8 cellular contexts compared by ENCODE assay signal in the genomic region with DNA sequence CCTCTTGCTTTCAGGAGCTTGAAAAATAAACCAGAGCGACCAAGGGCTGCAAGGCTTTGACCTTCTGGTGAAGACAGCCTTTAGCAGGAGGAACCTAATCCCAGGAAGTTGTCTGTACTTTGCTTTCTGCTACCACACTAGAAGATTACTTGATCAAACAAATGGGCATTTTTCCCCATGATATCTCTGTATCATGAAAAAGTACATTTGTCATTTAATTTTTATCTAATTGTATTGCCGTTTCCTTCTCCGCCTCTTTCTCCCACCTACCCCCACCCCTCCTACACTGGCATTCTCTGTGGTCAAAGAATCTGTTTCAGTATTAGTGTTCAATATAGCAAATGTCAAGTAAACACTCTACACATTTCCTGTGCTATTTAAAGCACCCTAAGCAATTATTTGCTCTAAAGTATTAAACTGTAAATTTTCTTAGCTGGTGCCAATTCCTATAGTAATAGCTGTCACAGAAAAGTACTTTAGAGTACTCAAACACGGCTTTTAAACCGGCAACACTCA. TPM values are rescaled to one million over a fixed set of nuclear protein-coding genes. Genes with fewer than 3 reads are reported as not detected.
DNase-seq lines count a peak whose midpoint lies in the region; ATAC-seq, FAIRE-seq and TF ChIP-seq lines count a peak whose summit lies in the region.

No MANE protein-coding gene starts in this region.

- FAIRE-seq in GM12891 (lab: Jason Lieb, UNC), result peak; percentile 77
- no peak for FAIRE-seq in D721Med (lab: Jason Lieb, UNC)

- peak overlapping the region; percentile 70 to 78 for H3K4me3 Mint-ChIP-seq in effector memory CD8-positive, alpha-beta T cell

- H3K9me3 Mint-ChIP-seq in effector memory CD8-positive, alpha-beta T cell, result no peaks in the 10 kb centered on the region

- peaks cover 39 to 69% of the 10 kb centered on the region in 2 donors for H3K4me1 Mint-ChIP-seq in effector memory CD8-positive, alpha-beta T cell (ENCODE audit: low read depth in 2 of 2)

- H3K27ac Mint-ChIP-seq in effector memory CD8-positive, alpha-beta T cell, result peak overlapping the region; percentile 90 to 91

- peaks cover 38% of the 10 kb centered on the region for H3K36me3 Mint-ChIP-seq in effector memory CD8-positive, alpha-beta T cell (ENCODE audit: insufficient read depth)

- no peak for TF ChIP-seq POLR2A in GM12891 (IDR thresholded peaks at IDR 0.05; ENCODE audit: low read depth, low read length)

- H3K27me3 Mint-ChIP-seq in effector memory CD8-positive, alpha-beta T cell, result no peaks in the 10 kb centered on the region

- TF ChIP-seq CTCF in D721Med (IDR thresholded peaks at IDR 0.05; ENCODE audit: insufficient read depth, missing control alignments), result no peak

- DNase-seq in GM12891 (ENCODE audit: insufficient read length, low spot score), result peak; percentile 27
- peak; percentile 36 for DNase-seq in HT-29 (ENCODE audit: low spot score)
- peak in 1 of 3 experiments; percentile 33 for DNase-seq in effector memory CD8-positive, alpha-beta T cell
- no peak for DNase-seq in NCI-H2196 (lab: John Stamatoyannopoulos, UW; ENCODE audit: unreplicated experiment)
- DNase-seq in D721Med (ENCODE audit: insufficient read length, low spot score), result no peak
- no peak for DNase-seq in activated CD8-positive, alpha-beta memory T cell treated with anti-CD3 and anti-CD28 coated beads, Interleukin-2, amount 50 U/mL, for 48 hours
- no peak for DNase-seq in GM03348 (ENCODE audit: low spot score)

- ATAC-seq in GM21447 (IDR thresholded peaks at IDR 0.05; ENCODE audit: unreplicated experiment), result peak; percentile 99
- peak; percentile 83 for ATAC-seq in effector memory CD8-positive, alpha-beta T cell (replicated peaks)

TF ChIP-seq in GM12891, 5 proteins besides CTCF, POLR2A, EP300 and RAD21:
- TF ChIP-seq TAF1 (IDR thresholded peaks at IDR 0.05; ENCODE audit: low read depth, low read length), result no peak
- no peak for TF ChIP-seq PAX5 (IDR thresholded peaks at IDR 0.05; ENCODE audit: insufficient read depth, low read length, severe bottlenecking)
- no peak for TF ChIP-seq POLR2AphosphoS5 (IDR thresholded peaks at IDR 0.05; ENCODE audit: low read depth, low read length)
- TF ChIP-seq SPI1 (IDR thresholded peaks at IDR 0.05; ENCODE audit: low read depth, low read length), result no peak

RNA-seq across cellular contexts. Expression of a gene that starts 29.7 kb away (rescaled TPM):
- 14.3 TPM for polyA plus RNA-seq in GM12891 (2012; ENCODE audit: low read depth, missing spikeins)
- 33.2 and 39.1 TPM in 2 replicates for total RNA-seq in HT-29 (2014; rRNA removed; shearing (Covaris generic))

Comparison
In these comparisons a context has a peak if more than half of its experiments do, and no peak if none do; other contexts are left out.
1. DNase-seq: peak in GM12891 (single experiment) and HT-29 (single experiment); none in NCI-H2196 (single experiment), D721Med (single experiment), activated CD8-positive, alpha-beta memory T cell treated with anti-CD3 and anti-CD28 coated beads, Interleukin-2, amount 50 U/mL, for 48 hours (single experiment) and GM03348 (single experiment).